Comparison of ENCODE assay signal across 8 cellular contexts in genomic region chr1:183841950-183842816, GRCh38. TPM values are rescaled to one million over a fixed set of nuclear protein-coding genes. Genes with fewer than 3 reads are reported as not detected.
DNase-seq lines count a peak whose midpoint lies in the region; ATAC-seq and TF ChIP-seq lines count a peak whose summit lies in the region.

No MANE protein-coding gene starts in this region.

- H2BK120ac ChIP-seq in H9 (ENCODE audit: low read depth, low read length, poor library complexity, severe bottlenecking), result no peak overlapping the region

- H3K9me3 ChIP-seq in BE2C, result no peaks in the 10 kb centered on the region
- no peaks in the 10 kb centered on the region for H3K9me3 ChIP-seq in SK-N-MC (ENCODE audit: low read depth, low read length)
- no peaks in the 10 kb centered on the region for H3K9me3 ChIP-seq in H9 (ENCODE audit: control insufficient read depth, low read depth, low read length)

- H3K23me2 ChIP-seq in H9 (ENCODE audit: insufficient read length, low read depth, low read length, poor library complexity, severe bottlenecking), result no peaks in the 10 kb centered on the region

- peak overlapping the region; percentile 23 for H3K4me3 ChIP-seq in BE2C (ENCODE audit: low read depth, low read length)
- peak overlapping the region; percentile 72 for H3K4me3 ChIP-seq in SK-N-MC

- no peak overlapping the region for H2AFZ ChIP-seq in H9 (ENCODE audit: low read length)

- no peak overlapping the region for H3K4me2 ChIP-seq in H9 (ENCODE audit: insufficient read depth, insufficient read length, low read length)

- H3T11ph ChIP-seq in H9 (ENCODE audit: low read length), result no peak overlapping the region

- H3K27me3 ChIP-seq in BE2C, result no peaks in the 10 kb centered on the region
- H3K27me3 ChIP-seq in H9 (ENCODE audit: insufficient read depth, low read length), result no peaks in the 10 kb centered on the region

- H3K36me3 Mint-ChIP-seq in endothelial cell (ENCODE audit: low read depth, unreplicated experiment) (peaks cover 27% of the 10 kb centered on the region), neural crest cell (ENCODE audit: low read depth) (peaks cover 13% of the 10 kb centered on the region), H9 (ENCODE audit: insufficient read depth in 1 of 3, low read depth in 3 of 3) (no peaks in the 10 kb centered on the region)

- H4K8ac ChIP-seq in H9 (replicated peaks; ENCODE audit: insufficient read length, low read depth, low read length), result no peak overlapping the region

- no peaks in the 10 kb centered on the region for H3K79me2 ChIP-seq in H9 (ENCODE audit: insufficient read depth, low read length)

- peak overlapping the region; percentile 88 for H3K27ac Mint-ChIP-seq in endothelial cell (ENCODE audit: unreplicated experiment)
- H3K27ac Mint-ChIP-seq in neural crest cell (ENCODE audit: unreplicated experiment), result peak overlapping the region; percentile 76
- no peak overlapping the region for H3K27ac Mint-ChIP-seq in H9

- H3K9me3 Mint-ChIP-seq in endothelial cell (ENCODE audit: unreplicated experiment) (no peaks in the 10 kb centered on the region), neural crest cell (no peaks in the 10 kb centered on the region), H9 (no peaks in the 10 kb centered on the region)

- H4K20me1 ChIP-seq in H9 (ENCODE audit: control insufficient read depth, insufficient read depth, insufficient read length), result no peaks in the 10 kb centered on the region

- no peak overlapping the region for H2BK15ac ChIP-seq in H9 (ENCODE audit: low read depth, low read length)

- H3K23ac ChIP-seq in H9 (ENCODE audit: insufficient read length, low read depth, low read length), result no peak overlapping the region

- H3K27ac ChIP-seq in SK-N-MC, result peak overlapping the region; percentile 99
- H3K27ac ChIP-seq in H9 (ENCODE audit: insufficient read length, low read depth, low read length), result no peak overlapping the region

- no peak overlapping the region for H2AK5ac ChIP-seq in H9 (ENCODE audit: insufficient read length, low read length)

- no peak overlapping the region for H3K56ac ChIP-seq in H9 (ENCODE audit: insufficient read length, low read depth, low read length)

- no peaks in the 10 kb centered on the region for H3K79me1 ChIP-seq in H9 (ENCODE audit: insufficient read depth, low read depth, low read length, poor library complexity, severe bottlenecking)

- H3K4me1 ChIP-seq in BE2C (peaks cover 19% of the 10 kb centered on the region), H9 (ENCODE audit: insufficient read depth, low read length) (no peaks in the 10 kb centered on the region)

- H3K18ac ChIP-seq in H9 (ENCODE audit: insufficient read length, low read depth, low read length), result no peak overlapping the region

- no peak overlapping the region for H4K5ac ChIP-seq in H9 (ENCODE audit: insufficient read length, low read depth, low read length)

- WGBS in H9 (ENCODE audit: extremely low coverage, insufficient read length, low lambda C conversion rate), result no CpG with 5 or more reads among the region's 10 CpGs

- DNase-seq in BE2C, result peak; percentile 42
- DNase-seq in SK-N-MC (ENCODE audit: low read depth, low spot score), result peak; percentile 99
- DNase-seq in endothelial cell (ENCODE audit: low spot score), result no peak
- DNase-seq in neural crest cell (ENCODE audit: low read depth, low spot score), result no peak
- no peak for DNase-seq in COLO668 (lab: John Stamatoyannopoulos, UW; ENCODE audit: unreplicated experiment)
- DNase-seq in H9, result no peak

- no peak overlapping the region for H2BK12ac ChIP-seq in H9 (ENCODE audit: insufficient read length, low read depth, low read length)

- peak; percentile 85 for ATAC-seq in GM19023 (IDR thresholded peaks at IDR 0.05; ENCODE audit: unreplicated experiment)
- peak; percentile 94 for ATAC-seq in HG03108 (IDR thresholded peaks at IDR 0.05; ENCODE audit: unreplicated experiment)

- H3K36me3 ChIP-seq in BE2C (no peaks in the 10 kb centered on the region), SK-N-MC (ENCODE audit: insufficient read depth, low read length) (peaks cover 10% of the 10 kb centered on the region)

- TF ChIP-seq CTCF in BE2C (IDR thresholded peaks at IDR 0.05; ENCODE audit: low read depth, low read length) (no peak), endothelial cell (IDR thresholded peaks at IDR 0.05; ENCODE audit: unreplicated experiment) (no peak), neural crest cell (conservative IDR thresholded peaks at IDR 0.05) (no peak), H9 (conservative IDR thresholded peaks at IDR 0.05) (no peak)

- H3K4me1 Mint-ChIP-seq in endothelial cell (ENCODE audit: unreplicated experiment) (peaks cover 73% of the 10 kb centered on the region), neural crest cell (peaks cover 12% of the 10 kb centered on the region), H9 (peaks cover 4 to 7% of the 10 kb centered on the region in 2 experiments; a peak in 2 of 4 replicates)

- H3K9ac ChIP-seq in SK-N-MC (ENCODE audit: insufficient read length), result peak overlapping the region; percentile 66
- no peak overlapping the region for H3K9ac ChIP-seq in H9 (ENCODE audit: extremely low read depth, insufficient read length, low read length)

- H3K4me3 Mint-ChIP-seq in endothelial cell (ENCODE audit: unreplicated experiment) (no peak overlapping the region), neural crest cell (no peak overlapping the region), H9 (no peak overlapping the region)

- no peak overlapping the region for H2BK20ac ChIP-seq in H9 (ENCODE audit: low read depth, low read length, poor library complexity, severe bottlenecking)

- no peak overlapping the region for H2BK5ac ChIP-seq in H9 (ENCODE audit: insufficient read length, low read length)

- H3K14ac ChIP-seq in H9 (ENCODE audit: insufficient read depth, low read length), result no peak overlapping the region

- peaks cover 3% of the 10 kb centered on the region for H3K27me3 Mint-ChIP-seq in endothelial cell (ENCODE audit: unreplicated experiment)
- H3K27me3 Mint-ChIP-seq in neural crest cell (ENCODE audit: low read depth), result no peaks in the 10 kb centered on the region
- no peaks in the 10 kb centered on the region for H3K27me3 Mint-ChIP-seq in H9 (ENCODE audit: low read depth)

- no peak overlapping the region for H3K4ac ChIP-seq in H9 (ENCODE audit: low read depth, low read length)

- H4K91ac ChIP-seq in H9 (ENCODE audit: insufficient read length, low read depth, low read length), result no peak overlapping the region

RNA-seq across cellular contexts. Expression of gene RGL1, which starts 37.3 kb away (rescaled TPM):
- 15.8 TPM for polyA plus RNA-seq in BE2C (2012; ENCODE audit: insufficient read depth, insufficient read length, low read depth)
- total RNA-seq in endothelial cell (ENCODE audit: unreplicated experiment) (60.7 TPM), neural crest cell (13.3 and 13.6 TPM in 2 replicates), H9 (2021) (1.4 TPM in 2 replicates)

Comparison
In these comparisons a context has a peak if more than half of its experiments do, and no peak if none do; other contexts are left out.
1. DNase-seq: peak in BE2C (single experiment) and SK-N-MC (single experiment); none in endothelial cell (single experiment), neural crest cell (single experiment), COLO668 (single experiment) and H9 (single experiment).
2. H3K27ac Mint-ChIP-seq: peak in endothelial cell (single experiment) and neural crest cell (single experiment); none in H9 (0 of 3).